In genomic region chr14:91119556-91120311, GRCh38 we compare ENCODE assay signal across 8 cellular contexts. TPM values are rescaled to one million over a fixed set of nuclear protein-coding genes. Genes with fewer than 3 reads are reported as not detected.
DNase-seq lines count a peak whose midpoint lies in the region; ATAC-seq and TF ChIP-seq lines count a peak whose summit lies in the region.

No MANE protein-coding gene starts in this region.

- CTCF ChIA-PET in RWPE1 (lab: Yijun Ruan, JAX), result no interaction called here

- H3K4me3 ChIP-seq in epithelial cell of proximal tubule (ENCODE audit: low read depth, low read length), result no peak overlapping the region
- H3K4me3 ChIP-seq in psoas muscle, result no peak overlapping the region

- TF ChIP-seq CTCF in RWPE1 (conservative IDR thresholded peaks at IDR 0.05; ENCODE audit: low read depth), result no peak
- TF ChIP-seq CTCF in epithelial cell of proximal tubule (conservative IDR thresholded peaks at IDR 0.05; ENCODE audit: low read depth, low read length), result no peak
- no peak for TF ChIP-seq CTCF in psoas muscle (IDR thresholded peaks at IDR 0.05)

- intact Hi-C loops in psoas muscle (cut with DNase I), result loop anchor here (5.0 kb wide), 2 partner anchors 38 to 43 kb away; no protein-coding TSS in a partner anchor

- WGBS in psoas muscle, 3 donors, result 31 to 47% (median 33%) methylated on average over 8 of the region's 8 CpGs

- peak; percentile 92 to 96 (median 94) for ATAC-seq in psoas muscle
- ATAC-seq in GM19395 (IDR thresholded peaks at IDR 0.05; ENCODE audit: unreplicated experiment), result no peak
- ATAC-seq in HG02798 (IDR thresholded peaks at IDR 0.05; ENCODE audit: poor library complexity, unreplicated experiment), result no peak

- POLR2A ChIA-PET in RWPE1 (lab: Yijun Ruan, JAX; ENCODE audit: low non-redundant PET), result no interaction called here

- H3K27ac ChIP-seq in RWPE1 (peak overlapping the region; percentile 81), psoas muscle (peak overlapping the region; percentile 90)

- peaks cover 0 to 6% of the 10 kb centered on the region in 2 donors for H3K36me3 ChIP-seq in psoas muscle (ENCODE audit: insufficient read depth in 1 of 2, low read depth in 1 of 2)

- DNase-seq in ELR (ENCODE audit: low read depth) (peak; percentile 87), RWPE1 (ENCODE audit: low spot score) (peak; percentile 11), epithelial cell of proximal tubule (ENCODE audit: low read depth) (peak; percentile 63), psoas muscle (peak; percentile 65 to 80), HuH-7 (ENCODE audit: low spot score) (no peak), NCI-H1694 treated with DMSO at 0.1 percent for 48 hours (lab: John Stamatoyannopoulos, UW) (no peak)

- no peaks in the 10 kb centered on the region for H3K27me3 ChIP-seq in psoas muscle (ENCODE audit: insufficient read depth in 3 of 3, low read length in 2 of 3)

- no peaks in the 10 kb centered on the region for H3K9me3 ChIP-seq in psoas muscle

- peaks cover 72% of the 10 kb centered on the region for H3K4me1 ChIP-seq in psoas muscle

RNA-seq across cellular contexts. Expression of gene DGLUCY, which starts 5.9 kb away (rescaled TPM):
- total RNA-seq in epithelial cell of proximal tubule, result 21.6 and 27.9 TPM in 2 replicates
- total RNA-seq in psoas muscle, result 100 to 1,000 TPM in 2 of 4 donors, 10 to 100 TPM in 2; 77.5 to 135 (median 98.7) TPM
- 10 to 100 TPM; 20.4 to 53.1 (median 43.2) TPM for polyA plus RNA-seq in psoas muscle

RNA-seq across cellular contexts. Expression of gene RPS6KA5, which starts 59.3 kb away (rescaled TPM):
- total RNA-seq in epithelial cell of proximal tubule, result 3.6 and 3.7 TPM in 2 replicates
- total RNA-seq in psoas muscle, result 10 to 100 TPM; 11.5 to 20.0 (median 15.8) TPM
- polyA plus RNA-seq in psoas muscle, result 1 to 10 TPM in 2 of 3 donors, under 1 TPM in 1; 0.94 to 3.9 (median 3.7) TPM

Comparison
In these comparisons a context has a peak if more than half of its experiments do, and no peak if none do; other contexts are left out.
1. DNase-seq: peak in ELR (single experiment), RWPE1 (single experiment), epithelial cell of proximal tubule (single experiment) and psoas muscle (2 of 2); none in HuH-7 (single experiment) and NCI-H1694 treated with DMSO at 0.1 percent for 48 hours (single experiment).
2. ATAC-seq: peak in psoas muscle (4 of 4); none in GM19395 (single experiment) and HG02798 (single experiment).